22 cellular contexts compared by ENCODE assay signal in the genomic region with DNA sequence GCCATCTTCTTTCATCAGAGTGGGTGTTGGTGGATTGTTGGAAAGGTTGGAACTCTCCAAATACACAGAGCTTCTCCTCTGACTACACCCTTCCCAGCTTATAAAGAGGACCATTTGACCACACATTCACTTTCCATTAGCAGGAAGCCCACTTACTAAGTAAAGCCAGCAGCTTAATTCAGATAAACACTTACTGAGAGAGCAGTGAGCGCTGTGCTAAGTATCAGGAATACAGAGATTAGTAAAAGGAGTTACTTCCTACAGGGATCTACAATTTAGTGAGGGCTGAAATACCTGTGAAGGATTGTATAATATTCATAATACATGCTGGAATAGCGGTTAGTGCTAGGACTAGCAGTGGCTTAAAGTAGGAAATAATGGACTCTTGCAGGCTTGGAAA.
A peak's percentile ranks its signal among the peaks of the same experiment; 100 is the strongest.
DNase-seq lines count a peak whose midpoint lies in the region; ATAC-seq lines count a peak whose summit lies in the region.
"Had no signal": no experiment of that assay in that cellular context is flagged by ENCODE, and none has a peak within 500 bp of the region (broad histone marks: within the 10 kb centered on the region; RNA-seq: fewer than 3 reads in every experiment).

No MANE protein-coding gene starts in this region.

- H3K79me1 ChIP-seq in mesenchymal stem cell (replicated peaks; ENCODE audit: low read length, poor library complexity, severe bottlenecking), result no peaks in the 10 kb centered on the region

- H3K27ac ChIP-seq in mesenchymal stem cell (ENCODE audit: low read length, poor library complexity, severe bottlenecking), result no peak overlapping the region
- H3K27ac ChIP-seq: 22Rv1, BLaER1, C4-2B had no signal

- no peak overlapping the region for H3K23ac ChIP-seq in mesenchymal stem cell (ENCODE audit: low read length in 2 of 2)

- no peak overlapping the region for H3K4me3 ChIP-seq in mesenchymal stem cell (ENCODE audit: insufficient read depth in 1 of 2, low read depth in 1 of 2, low read length in 2 of 2)
- H3K4me3 ChIP-seq: BLaER1, GM12878 had no signal

- peak; percentile 21 for DNase-seq in NCI-H1092 treated with DMSO at 0.1 percent for 48 hours (lab: John Stamatoyannopoulos, UW)
- DNase-seq in NCI-H1092 (lab: John Stamatoyannopoulos, UW), result no peak
- DNase-seq in NCI-H82 (lab: John Stamatoyannopoulos, UW), result peak; percentile 15
- no peak for DNase-seq in NCI-H82 treated with DMSO at 0.1 percent for 48 hours (lab: John Stamatoyannopoulos, UW; ENCODE audit: unreplicated experiment)
- DNase-seq in H4 (ENCODE audit: low spot score), result peak; percentile 36
- peak; percentile 26 for DNase-seq in mesenchymal stem cell
- DNase-seq in left lobe of liver (ENCODE audit: low spot score), result no peak
- DNase-seq: Caco-2; CD4-positive, CD25-positive, alpha-beta regulatory T cell; CD8-positive, alpha-beta T cell; DMS 273 treated with DMSO at 0.1 percent for 48 hours; DMS79; EL; GDM1; GOT3; H7; HCEC 1CT had no signal

- ATAC-seq in left lobe of liver (no peak), GM18519 (IDR thresholded peaks at IDR 0.05; ENCODE audit: low FRiP score, unreplicated experiment) (no peak)
- ATAC-seq: CD8-positive, alpha-beta T cell; GM12878 had no signal

- no peaks in the 10 kb centered on the region for H3K36me3 ChIP-seq in mesenchymal stem cell (ENCODE audit: control insufficient read depth in 1 of 2, insufficient read depth in 2 of 2, low read depth in 1 of 2, low read length in 2 of 2)
- H3K36me3 ChIP-seq: BLaER1 had no signal

- H2BK120ac ChIP-seq in mesenchymal stem cell (ENCODE audit: low read depth, low read length), result no peak overlapping the region

- H3K4ac ChIP-seq in mesenchymal stem cell (ENCODE audit: low read depth in 1 of 2, low read length in 2 of 2), result no peak overlapping the region

- no peaks in the 10 kb centered on the region for H3K9me3 ChIP-seq in mesenchymal stem cell (ENCODE audit: control insufficient read depth, low read length)
- H3K9me3 ChIP-seq: Caco-2 had no signal

- no peak overlapping the region for H2BK15ac ChIP-seq in mesenchymal stem cell (ENCODE audit: low read depth, poor library complexity, severe bottlenecking)

- H3K14ac ChIP-seq in mesenchymal stem cell (ENCODE audit: low read length in 2 of 2), result no peak overlapping the region

- no peak overlapping the region for H2AFZ ChIP-seq in mesenchymal stem cell (ENCODE audit: low read depth, low read length)

- no peaks in the 10 kb centered on the region for H3K4me1 ChIP-seq in mesenchymal stem cell (ENCODE audit: control insufficient read depth, insufficient read depth, low read depth, low read length)
- H3K4me1 ChIP-seq: BLaER1, Caco-2 had no signal

- H2BK5ac ChIP-seq in mesenchymal stem cell (ENCODE audit: low read depth, low read length, poor library complexity, severe bottlenecking), result no peak overlapping the region

- WGBS in mesenchymal stem cell, result over 99% methylated on average over 2 of the region's 2 CpGs

- no peak overlapping the region for H2BK12ac ChIP-seq in mesenchymal stem cell (ENCODE audit: low read length in 2 of 2)

- H3K27me3 ChIP-seq in mesenchymal stem cell (ENCODE audit: control insufficient read depth in 1 of 2, insufficient read depth in 1 of 2, low read length in 2 of 2), result no peaks in the 10 kb centered on the region
- H3K27me3 ChIP-seq: BLaER1 had no signal

- H4K91ac ChIP-seq in mesenchymal stem cell (ENCODE audit: low read length), result no peak overlapping the region

- no peak overlapping the region for H3K9ac ChIP-seq in mesenchymal stem cell (ENCODE audit: low read length)
- H3K9ac ChIP-seq: BLaER1 had no signal

- H3K4me2 ChIP-seq in mesenchymal stem cell (ENCODE audit: low read length, poor library complexity, severe bottlenecking), result no peak overlapping the region
- H3K4me2 ChIP-seq: BLaER1 had no signal

- H3K18ac ChIP-seq in mesenchymal stem cell (ENCODE audit: low read depth in 1 of 2, low read length in 2 of 2), result no peak overlapping the region

- no peak overlapping the region for H4K8ac ChIP-seq in mesenchymal stem cell (ENCODE audit: low read length)

- H2AK5ac ChIP-seq in mesenchymal stem cell (ENCODE audit: low read length, severe bottlenecking), result no peak overlapping the region

Comparison
In these comparisons a context has a peak if more than half of its experiments do, and no peak if none do; other contexts are left out.
1. DNase-seq: peak in NCI-H1092 treated with DMSO at 0.1 percent for 48 hours (single experiment), NCI-H82 (single experiment), H4 (single experiment) and mesenchymal stem cell (single experiment); none in NCI-H1092 (single experiment), NCI-H82 treated with DMSO at 0.1 percent for 48 hours (single experiment) and left lobe of liver (single experiment).